Comparison of ENCODE assay signal across 1 cellular context in genomic region chr3:140092883-140093536, GRCh38.
TF ChIP-seq lines count a peak whose summit lies in the region.

No MANE protein-coding gene starts in this region.

TF ChIP-seq in SK-N-SH treated with all-trans-retinoic acid at 6 μM for 48 hours, 23 proteins besides CTCF, POLR2A, EP300 and RAD21 (continued from another document):
- no peak for TF ChIP-seq ESRRG (CRISPR knock-in tag; IDR thresholded peaks at IDR 0.05)
- no peak for TF ChIP-seq TCF4 (CRISPR knock-in tag; IDR thresholded peaks at IDR 0.05; ENCODE audit: borderline replicate concordance)
- TF ChIP-seq ISL1 (CRISPR knock-in tag; IDR thresholded peaks at IDR 0.05) = no peak
- TF ChIP-seq ZFP30 (CRISPR knock-in tag; IDR thresholded peaks at IDR 0.05) = no peak
- TF ChIP-seq POU6F1 (CRISPR knock-in tag; IDR thresholded peaks at IDR 0.05; ENCODE audit: borderline replicate concordance, low read depth) = no peak
- no peak for TF ChIP-seq ZFP3 (CRISPR knock-in tag; IDR thresholded peaks at IDR 0.05)
- TF ChIP-seq CREB5 (CRISPR knock-in tag; IDR thresholded peaks at IDR 0.05; ENCODE audit: low read depth) = no peak
- no peak for TF ChIP-seq PPARA (CRISPR knock-in tag; IDR thresholded peaks at IDR 0.05; ENCODE audit: borderline replicate concordance)
- no peak for TF ChIP-seq ARNTL (CRISPR knock-in tag; IDR thresholded peaks at IDR 0.05; ENCODE audit: borderline replicate concordance, low read depth)
- no peak for TF ChIP-seq RARB (CRISPR knock-in tag; IDR thresholded peaks at IDR 0.05)
- no peak for TF ChIP-seq ZNF8 (CRISPR knock-in tag; IDR thresholded peaks at IDR 0.05)
